ENCODE assay signal across 9 cellular contexts in genomic region chr10:79243211-79244067, GRCh38.
DNase-seq lines count a peak whose midpoint lies in the region; ATAC-seq and TF ChIP-seq lines count a peak whose summit lies in the region.
"Had no signal": no experiment of that assay in that cellular context is flagged by ENCODE, and none has a peak within 500 bp of the region (broad histone marks: within the 10 kb centered on the region; RNA-seq: fewer than 3 reads in every experiment).

No MANE protein-coding gene starts in this region.

- peaks cover 48% of the 10 kb centered on the region for H3K79me2 ChIP-seq in smooth muscle cell (ENCODE audit: low read depth)

- peaks cover 24% of the 10 kb centered on the region for H3K4me1 ChIP-seq in iPS-15b (ENCODE audit: control insufficient read depth, insufficient read depth, low read length)
- H3K4me1 ChIP-seq in smooth muscle cell (ENCODE audit: low read depth): peaks cover 40% of the 10 kb centered on the region

- H3K27ac ChIP-seq in smooth muscle cell (ENCODE audit: low read depth): peak overlapping the region; percentile 68

- no peak for TF ChIP-seq CTCF in smooth muscle cell (IDR thresholded peaks at IDR 0.05; ENCODE audit: borderline replicate concordance, insufficient read depth, poor library complexity, severe bottlenecking)

- H3K4me3 ChIP-seq in iPS-15b (ENCODE audit: low read depth, low read length): peak overlapping the region; percentile 30
- H3K4me3 ChIP-seq in smooth muscle cell: peak overlapping the region; percentile 63

- H4K20me1 ChIP-seq in smooth muscle cell (ENCODE audit: low read depth): peaks cover 97% of the 10 kb centered on the region

- H3K27ac Mint-ChIP-seq in activated naive CD8-positive, alpha-beta T cell treated with anti-CD3 and anti-CD28 coated beads, Interleukin-2, amount 50 U/mL, for 24 hours: peak overlapping the region; percentile 89

- peaks cover 64% of the 10 kb centered on the region for H3K4me1 Mint-ChIP-seq in activated naive CD8-positive, alpha-beta T cell treated with anti-CD3 and anti-CD28 coated beads, Interleukin-2, amount 50 U/mL, for 24 hours

- peaks cover 10% of the 10 kb centered on the region for H3K36me3 Mint-ChIP-seq in activated naive CD8-positive, alpha-beta T cell treated with anti-CD3 and anti-CD28 coated beads, Interleukin-2, amount 50 U/mL, for 24 hours (ENCODE audit: low read depth)

- H3K9ac ChIP-seq in iPS-15b (ENCODE audit: low read depth, low read length) (no peak overlapping the region), smooth muscle cell (ENCODE audit: low read depth) (no peak overlapping the region)

- H3K27me3 ChIP-seq in iPS-15b (ENCODE audit: control insufficient read depth, insufficient read depth, low read length): peaks cover 25% of the 10 kb centered on the region
- no peaks in the 10 kb centered on the region for H3K27me3 ChIP-seq in smooth muscle cell (ENCODE audit: low read depth)

- no peaks in the 10 kb centered on the region for H3K9me3 Mint-ChIP-seq in activated naive CD8-positive, alpha-beta T cell treated with anti-CD3 and anti-CD28 coated beads, Interleukin-2, amount 50 U/mL, for 24 hours

- peak; percentile 53 for ATAC-seq in HG02973 (IDR thresholded peaks at IDR 0.05; ENCODE audit: unreplicated experiment)
- peak; percentile 48 for ATAC-seq in activated naive CD8-positive, alpha-beta T cell treated with anti-CD3 and anti-CD28 coated beads, Interleukin-2, amount 50 U/mL, for 24 hours

- peak overlapping the region; percentile 97 for H3K4me2 ChIP-seq in smooth muscle cell

- peak; percentile 70 for DNase-seq in NK-92 treated with Interleukin-12 subunit alpha and Interleukin-12 subunit beta, amount 100 ng/mL, for 24 hours (lab: John Stamatoyannopoulos, UW)
- DNase-seq in NK-92 (lab: John Stamatoyannopoulos, UW; ENCODE audit: unreplicated experiment) (no peak), RPMI8226 (peak; percentile 74), smooth muscle cell (lab: John Stamatoyannopoulos, UW; ENCODE audit: unreplicated experiment) (no peak), Kasumi-1 (lab: John Stamatoyannopoulos, UW) (no peak)
- peak; percentile 68 for DNase-seq in activated naive CD8-positive, alpha-beta T cell treated with anti-CD3 and anti-CD28 coated beads, Interleukin-2, amount 50 U/mL, for 24 hours
- DNase-seq: DND-41 had no signal

- 41% methylated on average over 9 of the region's 117 CpGs for WGBS in smooth muscle cell (ENCODE audit: low lambda C conversion rate)

- no peaks in the 10 kb centered on the region for H3K27me3 Mint-ChIP-seq in activated naive CD8-positive, alpha-beta T cell treated with anti-CD3 and anti-CD28 coated beads, Interleukin-2, amount 50 U/mL, for 24 hours

- H3K9me3 ChIP-seq in iPS-15b (ENCODE audit: control insufficient read depth, insufficient read depth, low read length) (no peaks in the 10 kb centered on the region), smooth muscle cell (replicated peaks; ENCODE audit: low read depth) (no peaks in the 10 kb centered on the region)

- H3K36me3 ChIP-seq in iPS-15b (ENCODE audit: control insufficient read depth, insufficient read depth, low read length): peaks cover 5% of the 10 kb centered on the region
- no peaks in the 10 kb centered on the region for H3K36me3 ChIP-seq in smooth muscle cell (ENCODE audit: low read depth)

- H3K4me3 Mint-ChIP-seq in activated naive CD8-positive, alpha-beta T cell treated with anti-CD3 and anti-CD28 coated beads, Interleukin-2, amount 50 U/mL, for 24 hours: peak overlapping the region; percentile 85

- H2AFZ ChIP-seq in smooth muscle cell (ENCODE audit: low read depth): no peak overlapping the region

- H3F3A ChIP-seq in smooth muscle cell (ENCODE audit: low read depth): peaks cover 5% of the 10 kb centered on the region

Comparison
In these comparisons a context has a peak if more than half of its experiments do, and no peak if none do; other contexts are left out.
1. DNase-seq: peak in NK-92 treated with Interleukin-12 subunit alpha and Interleukin-12 subunit beta, amount 100 ng/mL, for 24 hours (single experiment), RPMI8226 (single experiment) and activated naive CD8-positive, alpha-beta T cell treated with anti-CD3 and anti-CD28 coated beads, Interleukin-2, amount 50 U/mL, for 24 hours (single experiment); none in NK-92 (single experiment), smooth muscle cell (single experiment) and Kasumi-1 (0 of 2).